20 cellular contexts compared by ENCODE assay signal in genomic region chr13:111228262-111229144, GRCh38.
DNase-seq lines count a peak whose midpoint lies in the region; ATAC-seq, FAIRE-seq and TF ChIP-seq lines count a peak whose summit lies in the region.
"Had no signal": no experiment of that assay in that cellular context is flagged by ENCODE, and none has a peak within 500 bp of the region (broad histone marks: within the 10 kb centered on the region; RNA-seq: fewer than 3 reads in every experiment).

No MANE protein-coding gene starts in this region.

- no peak overlapping the region for H3K27ac Mint-ChIP-seq in activated naive CD8-positive, alpha-beta T cell treated with anti-CD3 and anti-CD28 coated beads for 36 hours

- H3K4me1 Mint-ChIP-seq in activated naive CD8-positive, alpha-beta T cell treated with anti-CD3 and anti-CD28 coated beads for 36 hours = peaks cover 26% of the 10 kb centered on the region

- H3K36me3 ChIP-seq in pancreas = no peaks in the 10 kb centered on the region
- H3K36me3 ChIP-seq in left lung = peaks cover 0 to 28% of the 10 kb centered on the region in 2 donors

- FAIRE-seq in pancreas (lab: Jason Lieb, UNC) = no peak

- TF ChIP-seq CTCF in pancreas (IDR thresholded peaks at IDR 0.05) (no peak), left lung (IDR thresholded peaks at IDR 0.05) (no peak)

- H3K27me3 ChIP-seq in pancreas = no peaks in the 10 kb centered on the region
- no peaks in the 10 kb centered on the region for H3K27me3 ChIP-seq in left lung
- H3K27me3 ChIP-seq: esophagus muscularis mucosa, hepatocyte, sigmoid colon, SJSA1, upper lobe of left lung had no signal

- H3K4me3 ChIP-seq in pancreas (no peak overlapping the region), left lung (no peak overlapping the region)
- H3K4me3 ChIP-seq: esophagus muscularis mucosa, hepatocyte, sigmoid colon, SJSA1, upper lobe of left lung had no signal

- no peaks in the 10 kb centered on the region for H3K9me3 Mint-ChIP-seq in activated naive CD8-positive, alpha-beta T cell treated with anti-CD3 and anti-CD28 coated beads for 36 hours

- H3K27me3 Mint-ChIP-seq in activated naive CD8-positive, alpha-beta T cell treated with anti-CD3 and anti-CD28 coated beads for 36 hours = no peaks in the 10 kb centered on the region

- DNase-seq in Daoy (ENCODE audit: low read depth) (peak; percentile 78), amniotic epithelial cell (ENCODE audit: low read depth) (peak; percentile 20), glomerular visceral epithelial cell (ENCODE audit: extremely low spot score) (peak; percentile 99), pancreas (no peak), NCI-H1048 (lab: John Stamatoyannopoulos, UW) (no peak), GOT3 (lab: John Stamatoyannopoulos, UW) (no peak), left lung (no peak)
- DNase-seq in activated naive CD8-positive, alpha-beta T cell treated with anti-CD3 and anti-CD28 coated beads for 36 hours = no peak
- DNase-seq: activated CD4-positive, alpha-beta T cell treated with anti-CD3 and anti-CD28 coated beads, Interleukin-2, amount 50 U/mL, for 1 hour; activated T-cell treated with anti-CD3 and anti-CD28 coated beads, Interleukin-2, amount 50 U/mL, for 1 hour; Caco-2; cortex of kidney; MV-4-11; NCI-H2171; sigmoid colon; stimulated activated CD4-positive, alpha-beta T cell treated with anti-CD3 and anti-CD28 coated beads, Interleukin-4, amount 100 ng/mL, for 4 hours had no signal

- ATAC-seq in pancreas (peak in 3 of 4 donors; percentile 39 to 66 (median 43)), left lung (no peak)

- WGBS in pancreas, 2 donors = 86 to 91% methylated on average over 27 of the region's 27 CpGs

- no peak overlapping the region for H3K4me3 Mint-ChIP-seq in activated naive CD8-positive, alpha-beta T cell treated with anti-CD3 and anti-CD28 coated beads for 36 hours

- peaks cover 21% of the 10 kb centered on the region for H3K36me3 Mint-ChIP-seq in activated naive CD8-positive, alpha-beta T cell treated with anti-CD3 and anti-CD28 coated beads for 36 hours

- no peaks in the 10 kb centered on the region for H3K4me1 ChIP-seq in pancreas
- H3K4me1 ChIP-seq in left lung = peaks cover 0 to 9% of the 10 kb centered on the region in 2 donors
- H3K4me1 ChIP-seq: Caco-2 had no signal

- intact Hi-C loops in pancreas (cut with DNase I) = loop anchor here in 1 of 3 donors (10.0 kb wide), 1 partner anchor 154 kb away; no protein-coding TSS in a partner anchor
- intact Hi-C loops in left lung (cut with DNase I) = no loop called here

- H3K9me3 ChIP-seq in pancreas (no peaks in the 10 kb centered on the region), left lung (no peaks in the 10 kb centered on the region)
- H3K9me3 ChIP-seq: Caco-2, esophagus muscularis mucosa, sigmoid colon, SJSA1, upper lobe of left lung had no signal

- H3K27ac ChIP-seq in pancreas (no peak overlapping the region), left lung (no peak overlapping the region)
- H3K27ac ChIP-seq: esophagus muscularis mucosa, hepatocyte, sigmoid colon, upper lobe of left lung had no signal

Comparison
In these comparisons a context has a peak if more than half of its experiments do, and no peak if none do; other contexts are left out.
1. DNase-seq: peak in Daoy (single experiment), amniotic epithelial cell (single experiment) and glomerular visceral epithelial cell (single experiment); none in pancreas (0 of 6), activated naive CD8-positive, alpha-beta T cell treated with anti-CD3 and anti-CD28 coated beads for 36 hours (single experiment), NCI-H1048 (single experiment), GOT3 (single experiment) and left lung (0 of 2).